25 cellular contexts compared by ENCODE assay signal in genomic region chr4:138409670-138410069, GRCh38.
DNase-seq lines count a peak whose midpoint lies in the region; ATAC-seq, FAIRE-seq and TF ChIP-seq lines count a peak whose summit lies in the region.
"Had no signal": no experiment of that assay in that cellular context is flagged by ENCODE, and none has a peak within 500 bp of the region (broad histone marks: within the 10 kb centered on the region; RNA-seq: fewer than 3 reads in every experiment).

No MANE protein-coding gene starts in this region.

- H3K27ac ChIP-seq in upper lobe of right lung, result no peak overlapping the region
- H3K27ac ChIP-seq: ascending aorta, foreskin keratinocyte, Peyer's patch, WERI-Rb-1 had no signal

- TF ChIP-seq CTCF in upper lobe of right lung (IDR thresholded peaks at IDR 0.05), result no peak

- H3K4me3 ChIP-seq in upper lobe of right lung, result no peak overlapping the region
- H3K4me3 ChIP-seq: ascending aorta, MG63, Peyer's patch had no signal

- ATAC-seq in GM18505 (IDR thresholded peaks at IDR 0.05; ENCODE audit: unreplicated experiment) (peak; percentile 36), GM19395 (IDR thresholded peaks at IDR 0.05; ENCODE audit: unreplicated experiment) (peak; percentile 35), HG02798 (IDR thresholded peaks at IDR 0.05; ENCODE audit: poor library complexity, unreplicated experiment) (peak; percentile 40), HG03442 (IDR thresholded peaks at IDR 0.05; ENCODE audit: unreplicated experiment) (peak; percentile 41), upper lobe of right lung (no peak)
- ATAC-seq: foreskin keratinocyte, right cardiac atrium had no signal

- peaks cover 14% of the 10 kb centered on the region for H3K4me1 ChIP-seq in upper lobe of right lung
- H3K4me1 ChIP-seq: ascending aorta, Peyer's patch had no signal

- intact Hi-C loops in upper lobe of right lung (cut with DNase I), result no loop called here

- no peaks in the 10 kb centered on the region for H3K9me3 ChIP-seq in upper lobe of right lung
- H3K9me3 ChIP-seq: ascending aorta, MG63, Peyer's patch had no signal

- TF ChIP-seq POLR2A in GM18505 (IDR thresholded peaks at IDR 0.05; ENCODE audit: borderline replicate concordance, extremely low read depth, insufficient read depth, insufficient read length), result no peak

- no peaks in the 10 kb centered on the region for H3K36me3 ChIP-seq in upper lobe of right lung
- H3K36me3 ChIP-seq: ascending aorta, MG63, Peyer's patch, WERI-Rb-1 had no signal

- no peaks in the 10 kb centered on the region for H3K27me3 ChIP-seq in upper lobe of right lung
- H3K27me3 ChIP-seq: ascending aorta, foreskin keratinocyte, MG63, Peyer's patch had no signal

- FAIRE-seq in HTR-8/SVneo (lab: Jason Lieb, UNC), result no peak
- FAIRE-seq: H54 had no signal

- DNase-seq in upper lobe of right lung, result no peak
- DNase-seq in A172 (ENCODE audit: low spot score), result no peak
- DNase-seq in HK-2 (ENCODE audit: unreplicated experiment), result no peak
- DNase-seq in HTR-8/SVneo (ENCODE audit: insufficient read length, low spot score), result no peak
- DNase-seq: activated CD4-positive, alpha-beta T cell treated with anti-CD3 and anti-CD28 coated beads, Interleukin-2, amount 50 U/mL, for 48 hours; activated naive CD4-positive, alpha-beta T cell treated with anti-CD3 and anti-CD28 coated beads, Interleukin-2, amount 10 ng/mL, durations not matched to agents 7 days and 5 days; DMS 273 treated with DMSO at 0.1 percent for 48 hours; foreskin keratinocyte; hippocampal formation; islet precursor cell; MG63; naive B cell; NCI-H187; NCI-H446; NK-92 treated with Interleukin-12 subunit alpha and Interleukin-12 subunit beta, amount 100 ng/mL, for 24 hours; Peyer's patch; T-helper 2 cell; WERI-Rb-1 had no signal
